ENCODE assay signal across 10 cellular contexts in the genomic region with DNA sequence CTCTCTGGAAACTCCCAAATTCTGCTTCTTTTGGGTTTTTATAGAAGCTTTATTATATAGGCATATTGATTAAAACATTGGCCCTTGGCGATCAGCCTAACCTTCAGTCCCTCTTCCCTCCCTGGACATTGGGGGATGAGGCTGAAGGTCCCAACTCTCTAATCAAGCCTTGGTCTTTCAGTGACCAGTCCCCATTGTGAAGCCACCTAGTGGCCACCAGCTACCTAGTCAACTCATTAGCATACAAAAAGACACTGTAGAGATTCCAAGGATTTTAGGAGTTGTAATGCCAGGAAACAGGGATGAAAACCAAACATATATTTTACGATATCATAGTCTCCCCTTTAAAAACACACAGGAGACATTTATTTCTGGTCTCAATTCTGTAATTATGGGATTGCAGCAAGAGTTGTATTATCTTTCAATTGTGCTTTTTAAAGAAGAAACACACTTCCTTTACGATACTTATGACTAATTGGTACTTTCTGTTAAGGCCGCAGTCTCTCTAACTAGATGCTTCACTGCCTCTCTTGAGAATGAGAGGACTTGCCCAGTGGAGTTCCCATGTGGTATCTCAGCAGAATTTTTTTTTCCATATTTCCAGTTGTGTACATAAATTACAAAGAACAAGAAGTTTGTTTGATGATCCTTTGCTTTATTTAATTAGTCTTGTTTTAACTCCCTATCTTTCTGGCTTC. TPM values are rescaled to one million over a fixed set of nuclear protein-coding genes. Genes with fewer than 3 reads are reported as not detected.
DNase-seq lines count a peak whose midpoint lies in the region; ATAC-seq, FAIRE-seq and TF ChIP-seq lines count a peak whose summit lies in the region.
"Had no signal": no experiment of that assay in that cellular context is flagged by ENCODE, and none has a peak within 500 bp of the region (broad histone marks: within the 10 kb centered on the region; RNA-seq: fewer than 3 reads in every experiment).

No MANE protein-coding gene starts in this region.

- TF ChIP-seq CTCF in heart right ventricle (IDR thresholded peaks at IDR 0.05): peak in 7 of 9 donors; percentile 44 to 61 (median 51)
- peak; percentile 62 for TF ChIP-seq CTCF in astrocyte (IDR thresholded peaks at IDR 0.05; ENCODE audit: insufficient read depth, low read depth, low read length)
- peak; percentile 56 for TF ChIP-seq CTCF in lower lobe of right lung (IDR thresholded peaks at IDR 0.05)

- no peaks in the 10 kb centered on the region for H3K79me2 ChIP-seq in astrocyte (ENCODE audit: insufficient read depth, low read length)

- ATAC-seq in heart right ventricle: no peak
- ATAC-seq in Right ventricle myocardium inferior: no peak
- ATAC-seq in GM21737 (IDR thresholded peaks at IDR 0.05; ENCODE audit: unreplicated experiment): peak; percentile 99
- peak; percentile 58 to 68 for ATAC-seq in lower lobe of right lung
- ATAC-seq: left colon had no signal

- H3K36me3 Mint-ChIP-seq in astrocyte (ENCODE audit: low read depth, unreplicated experiment): no peaks in the 10 kb centered on the region
- no peaks in the 10 kb centered on the region for H3K36me3 Mint-ChIP-seq in CD8-positive, alpha-beta memory T cell

- intact Hi-C loops in heart right ventricle (cut with DNase I) (no loop called here), Right ventricle myocardium inferior (cut with DNase I) (no loop called here), lower lobe of right lung (cut with DNase I) (no loop called here)

- H3K27ac ChIP-seq in heart right ventricle (no peak overlapping the region), astrocyte (ENCODE audit: low read depth, low read length) (no peak overlapping the region), lower lobe of right lung (no peak overlapping the region)
- H3K27ac ChIP-seq in CD8-positive, alpha-beta memory T cell (ENCODE audit: low read depth, low read length): no peak overlapping the region

- H3K27me3 Mint-ChIP-seq in astrocyte (ENCODE audit: low read depth, unreplicated experiment): no peaks in the 10 kb centered on the region
- H3K27me3 Mint-ChIP-seq in CD8-positive, alpha-beta memory T cell: peaks cover 7 to 9% of the 10 kb centered on the region in 2 donors
- H3K27me3 Mint-ChIP-seq: IgD-negative memory B cell had no signal

- no peaks in the 10 kb centered on the region for H4K20me1 ChIP-seq in astrocyte (ENCODE audit: insufficient read depth, low read length)

- H3K4me3 Mint-ChIP-seq in astrocyte (ENCODE audit: unreplicated experiment): no peak overlapping the region
- H3K4me3 Mint-ChIP-seq in CD8-positive, alpha-beta memory T cell: no peak overlapping the region

- no peaks in the 10 kb centered on the region for H3K9me3 Mint-ChIP-seq in astrocyte (ENCODE audit: unreplicated experiment)
- H3K9me3 Mint-ChIP-seq in CD8-positive, alpha-beta memory T cell: no peaks in the 10 kb centered on the region
- H3K9me3 Mint-ChIP-seq: IgD-negative memory B cell had no signal

- H3K4me1 ChIP-seq in heart right ventricle: no peaks in the 10 kb centered on the region
- H3K4me1 ChIP-seq in astrocyte (ENCODE audit: insufficient read depth, low read length): no peaks in the 10 kb centered on the region
- H3K4me1 ChIP-seq in lower lobe of right lung: no peaks in the 10 kb centered on the region
- H3K4me1 ChIP-seq in CD8-positive, alpha-beta memory T cell (ENCODE audit: insufficient read depth, low read length): no peaks in the 10 kb centered on the region

- no peak overlapping the region for H2AFZ ChIP-seq in astrocyte (ENCODE audit: low read depth, low read length)

- FAIRE-seq in astrocyte (lab: Jason Lieb, UNC): no peak

- H3K4me3 ChIP-seq in heart right ventricle (no peak overlapping the region), astrocyte (ENCODE audit: insufficient read depth, low read depth, low read length) (no peak overlapping the region), lower lobe of right lung (no peak overlapping the region)
- H3K4me3 ChIP-seq in CD8-positive, alpha-beta memory T cell (ENCODE audit: low read length): no peak overlapping the region

- POLR2A ChIA-PET in CD8-positive, alpha-beta memory T cell (lab: Charles Lee): no interaction called here

- DNase-seq in heart right ventricle: peak in 1 of 2 donors; percentile 12
- no peak for DNase-seq in Right ventricle myocardium inferior (ENCODE audit: missing footprints)
- DNase-seq in HT-29 (ENCODE audit: low spot score): peak; percentile 24
- peak; percentile 2 for DNase-seq in astrocyte (ENCODE audit: low read depth)
- DNase-seq in lower lobe of right lung: no peak
- no peak for DNase-seq in stimulated activated CD4-positive, alpha-beta T cell treated with anti-CD3 and anti-CD28 coated beads, Interleukin-2, amount 100 ng/mL, for 48 hours
- no peak for DNase-seq in CD8-positive, alpha-beta memory T cell

- H3K9me3 ChIP-seq in heart right ventricle (no peaks in the 10 kb centered on the region), astrocyte (ENCODE audit: insufficient read depth, low read depth, low read length) (no peaks in the 10 kb centered on the region), lower lobe of right lung (no peaks in the 10 kb centered on the region)
- H3K9me3 ChIP-seq in CD8-positive, alpha-beta memory T cell (ENCODE audit: low read length): no peaks in the 10 kb centered on the region

- H3K27me3 ChIP-seq in heart right ventricle (no peaks in the 10 kb centered on the region), astrocyte (ENCODE audit: insufficient read depth, low read length) (no peaks in the 10 kb centered on the region), lower lobe of right lung (ENCODE audit: low read depth) (no peaks in the 10 kb centered on the region)
- no peaks in the 10 kb centered on the region for H3K27me3 ChIP-seq in CD8-positive, alpha-beta memory T cell (ENCODE audit: insufficient read depth, low read length, poor library complexity, severe bottlenecking)

- H3K4me2 ChIP-seq in astrocyte (ENCODE audit: low read length): no peak overlapping the region

- WGBS in heart right ventricle, 2 donors: 61 to 69% methylated on average over 4 of the region's 4 CpGs

- no peak overlapping the region for H3K9ac ChIP-seq in astrocyte (ENCODE audit: low read length)

- no peak overlapping the region for H3K27ac Mint-ChIP-seq in astrocyte (ENCODE audit: unreplicated experiment)
- no peak overlapping the region for H3K27ac Mint-ChIP-seq in CD8-positive, alpha-beta memory T cell

- CTCF ChIA-PET in CD8-positive, alpha-beta memory T cell (lab: Charles Lee): no interaction called here

- no peaks in the 10 kb centered on the region for H3K36me3 ChIP-seq in heart right ventricle
- no peaks in the 10 kb centered on the region for H3K36me3 ChIP-seq in astrocyte (ENCODE audit: insufficient read depth, low read length)
- H3K36me3 ChIP-seq in lower lobe of right lung: no peaks in the 10 kb centered on the region
- no peaks in the 10 kb centered on the region for H3K36me3 ChIP-seq in CD8-positive, alpha-beta memory T cell (ENCODE audit: insufficient read depth, low read length)

- H3K4me1 Mint-ChIP-seq in astrocyte (ENCODE audit: low read depth, unreplicated experiment): no peaks in the 10 kb centered on the region
- no peaks in the 10 kb centered on the region for H3K4me1 Mint-ChIP-seq in CD8-positive, alpha-beta memory T cell

RNA-seq across cellular contexts. Expression of a gene that starts 58.2 kb away (rescaled TPM):
- total RNA-seq in heart right ventricle (under 1 TPM; 0.11 to 0.90 (median 0.44) TPM), Right ventricle myocardium inferior (0.43 TPM), astrocyte (1.8 and 2.0 TPM in 2 replicates), lower lobe of right lung (5.6 TPM)
- polyA plus RNA-seq in heart right ventricle: under 1 TPM; 0.06 to 0.29 TPM
- total RNA-seq in HT-29 (2014; rRNA removed; shearing (Covaris generic)): not detected in 2 replicates
- 1 to 10 TPM; 1.0 to 1.4 TPM for total RNA-seq in CD8-positive, alpha-beta memory T cell
- polyA plus RNA-seq in CD8-positive, alpha-beta memory T cell: not detected

Comparison
In these comparisons a context has a peak if more than half of its experiments do, and no peak if none do; other contexts are left out.
1. ATAC-seq: peak in GM21737 (single experiment) and lower lobe of right lung (2 of 2); none in heart right ventricle (0 of 8) and Right ventricle myocardium inferior (single experiment).
2. DNase-seq: peak in HT-29 (single experiment) and astrocyte (single experiment); none in Right ventricle myocardium inferior (single experiment), lower lobe of right lung (single experiment), stimulated activated CD4-positive, alpha-beta T cell treated with anti-CD3 and anti-CD28 coated beads, Interleukin-2, amount 100 ng/mL, for 48 hours (0 of 2) and CD8-positive, alpha-beta memory T cell (0 of 5).
3. Peak in every context shown above with its lines, with median percentiles within 50 percentile points of each other: CTCF ChIP-seq.